Comparison of ENCODE assay signal across 1 cellular context in genomic region chr14:101559624-101560533, GRCh38.
A peak's percentile ranks its signal among the peaks of the same experiment; 100 is the strongest.
TF ChIP-seq lines count a peak whose summit lies in the region.

No MANE protein-coding gene starts in this region.

TF ChIP-seq in H1, 55 proteins besides CTCF, POLR2A, EP300 and RAD21 (continued from another document):
- TF ChIP-seq RNF2 (IDR thresholded peaks at IDR 0.05; ENCODE audit: borderline replicate concordance, low read depth, low read length, missing control alignments, poor library complexity, severe bottlenecking), result peak; percentile 50
- no peak for TF ChIP-seq NANOG (IDR thresholded peaks at IDR 0.05; ENCODE audit: insufficient read depth, low read depth, low read length, poor library complexity, severe bottlenecking)
- TF ChIP-seq CTBP2 (IDR thresholded peaks at IDR 0.05; ENCODE audit: borderline replicate concordance, insufficient read depth, insufficient read length, low read length), result no peak
- peak; percentile 50; the same call in 1 of the 2 replicates for TF ChIP-seq GABPA (IDR thresholded peaks at IDR 0.05; ENCODE audit: borderline replicate concordance, insufficient read depth, low read length)
- TF ChIP-seq SUZ12 (IDR thresholded peaks at IDR 0.05; ENCODE audit: low read length), result peak; percentile 98
